ENCODE assay signal across 26 cellular contexts in the genomic region with DNA sequence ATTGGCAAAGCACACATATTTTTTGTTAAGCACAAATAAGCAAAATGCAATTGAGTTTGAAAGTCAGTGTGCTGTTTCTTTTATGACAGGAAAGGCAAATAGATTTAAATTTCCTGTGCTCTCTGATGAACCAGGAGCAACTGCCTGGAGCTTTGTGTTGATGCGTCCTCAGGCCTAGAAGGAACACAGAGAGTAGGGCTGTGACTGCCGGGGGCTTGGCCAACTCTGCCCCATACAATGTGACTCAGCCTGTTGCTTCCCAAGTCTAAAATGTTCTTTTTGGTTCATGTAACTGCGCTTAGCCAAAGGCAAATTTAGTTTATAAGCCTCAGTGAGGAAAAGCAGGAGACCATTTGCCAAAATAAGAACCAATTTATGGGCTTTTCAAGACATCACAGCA.
"Had no signal": no experiment of that assay in that cellular context is flagged by ENCODE, and none has a peak within 500 bp of the region (broad histone marks: within the 10 kb centered on the region; RNA-seq: fewer than 3 reads in every experiment).

No MANE protein-coding gene starts in this region.

- H3K4me1 Mint-ChIP-seq: activated CD4-positive, alpha-beta T cell treated with anti-CD3 and anti-CD28 coated beads, Interleukin-2, amount 10 ng/mL, durations not matched to agents 7 days and 5 days; activated naive CD8-positive, alpha-beta T cell treated with anti-CD3 and anti-CD28 coated beads, Interleukin-2, amount 50 U/mL, for 24 hours; T-cell had no signal

- H3K9me3 Mint-ChIP-seq: activated CD4-positive, alpha-beta memory T cell treated with anti-CD3 and anti-CD28 coated beads for 36 hours; activated CD4-positive, alpha-beta T cell treated with anti-CD3 and anti-CD28 coated beads, Interleukin-2, amount 10 ng/mL, durations not matched to agents 7 days and 5 days; activated naive CD4-positive, alpha-beta T cell treated with anti-CD3 and anti-CD28 coated beads, Interleukin-2, amount 50 U/mL, for 72 hours; activated naive CD8-positive, alpha-beta T cell treated with anti-CD3 and anti-CD28 coated beads, Interleukin-2, amount 50 U/mL, for 24 hours; activated T-cell treated with anti-CD3 and anti-CD28 coated beads, Interleukin-2, amount 50 U/mL, for 4 hours; T-cell had no signal

- H3K27ac Mint-ChIP-seq: activated CD4-positive, alpha-beta memory T cell treated with anti-CD3 and anti-CD28 coated beads for 36 hours; activated naive CD4-positive, alpha-beta T cell treated with anti-CD3 and anti-CD28 coated beads, Interleukin-2, amount 50 U/mL, for 72 hours; activated naive CD8-positive, alpha-beta T cell treated with anti-CD3 and anti-CD28 coated beads, Interleukin-2, amount 50 U/mL, for 24 hours; T-cell had no signal

- DNase-seq: activated CD4-positive, alpha-beta memory T cell treated with anti-CD3 and anti-CD28 coated beads for 36 hours; activated CD4-positive, alpha-beta T cell treated with anti-CD3 and anti-CD28 coated beads, Interleukin-2, amount 10 ng/mL, durations not matched to agents 7 days and 5 days; activated CD4-positive, CD25-positive, alpha-beta regulatory T cell; activated CD8-positive, alpha-beta memory T cell treated with anti-CD3 and anti-CD28 coated beads for 24 hours; activated effector memory CD4-positive, alpha-beta T cell treated with anti-CD3 and anti-CD28 coated beads, Interleukin-2, amount 50 U/mL, for 16 hours; activated naive CD4-positive, alpha-beta T cell treated with Interleukin-2 at 50 U/mL for 16 hours; activated naive CD8-positive, alpha-beta T cell treated with anti-CD3 and anti-CD28 coated beads, Interleukin-2, amount 50 U/mL, for 24 hours; activated T-cell treated with anti-CD3 and anti-CD28 coated beads, Interleukin-2, amount 50 U/mL, for 4 hours; amniotic stem cell; body of pancreas; MM.1S; NCI-H1105; NCI-H1436; NCI-H1694 treated with DMSO at 0.1 percent for 48 hours; NCI-H2029 treated with DMSO at 0.1 percent for 48 hours; NCI-H345; NCI-H510A; NCI-H69; NK-92 treated with Interleukin-12 subunit alpha and Interleukin-12 subunit beta, amount 100 ng/mL, for 24 hours; SHP77; T-cell; T-helper 2 cell; T1000 had no signal

- H3K9me3 ChIP-seq: ascending aorta, body of pancreas, SJSA1 had no signal

- H3K27ac ChIP-seq: ascending aorta, body of pancreas, SJSA1 had no signal

- H3K27me3 Mint-ChIP-seq: activated CD4-positive, alpha-beta memory T cell treated with anti-CD3 and anti-CD28 coated beads for 36 hours; activated CD4-positive, alpha-beta T cell treated with anti-CD3 and anti-CD28 coated beads, Interleukin-2, amount 10 ng/mL, durations not matched to agents 7 days and 5 days; activated naive CD8-positive, alpha-beta T cell treated with anti-CD3 and anti-CD28 coated beads, Interleukin-2, amount 50 U/mL, for 24 hours; T-cell had no signal

- H3K36me3 Mint-ChIP-seq: activated naive CD4-positive, alpha-beta T cell treated with anti-CD3 and anti-CD28 coated beads, Interleukin-2, amount 50 U/mL, for 72 hours had no signal

- H3K4me1 ChIP-seq: ascending aorta, body of pancreas had no signal

- H3K4me3 ChIP-seq: ascending aorta, body of pancreas, SJSA1 had no signal

- H3K4me3 Mint-ChIP-seq: activated CD4-positive, alpha-beta memory T cell treated with anti-CD3 and anti-CD28 coated beads for 36 hours; activated CD4-positive, alpha-beta T cell treated with anti-CD3 and anti-CD28 coated beads, Interleukin-2, amount 10 ng/mL, durations not matched to agents 7 days and 5 days; activated naive CD8-positive, alpha-beta T cell treated with anti-CD3 and anti-CD28 coated beads, Interleukin-2, amount 50 U/mL, for 24 hours; activated T-cell treated with anti-CD3 and anti-CD28 coated beads, Interleukin-2, amount 50 U/mL, for 4 hours; T-cell had no signal

- ATAC-seq: activated naive CD4-positive, alpha-beta T cell treated with anti-CD3 and anti-CD28 coated beads, Interleukin-2, amount 50 U/mL, for 72 hours; activated naive CD8-positive, alpha-beta T cell treated with anti-CD3 and anti-CD28 coated beads, Interleukin-2, amount 50 U/mL, for 24 hours; activated T-cell treated with anti-CD3 and anti-CD28 coated beads, Interleukin-2, amount 50 U/mL, for 4 hours; body of pancreas; T-cell had no signal
